ENCODE assay signal across 10 cellular contexts in the genomic region with DNA sequence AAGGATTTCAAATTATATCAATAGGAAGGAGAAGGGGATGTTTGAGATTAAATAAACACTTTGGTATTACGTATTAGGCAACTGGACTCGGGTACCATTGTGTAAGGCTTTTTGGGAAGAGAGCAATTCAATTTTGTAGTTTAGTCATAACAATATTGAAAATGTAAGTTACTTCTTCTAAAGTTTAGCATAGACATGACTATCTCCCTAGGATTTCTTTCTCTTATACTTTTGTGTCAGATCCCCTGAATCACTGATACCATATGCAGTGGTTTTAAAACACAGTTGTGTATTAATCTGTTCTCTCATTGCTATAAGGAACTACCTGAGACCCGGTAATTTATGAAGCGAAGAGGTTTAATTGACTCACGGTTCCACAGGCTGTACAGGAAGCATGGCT.
DNase-seq lines count a peak whose midpoint lies in the region; ATAC-seq and TF ChIP-seq lines count a peak whose summit lies in the region.
"Had no signal": no experiment of that assay in that cellular context is flagged by ENCODE, and none has a peak within 500 bp of the region (broad histone marks: within the 10 kb centered on the region; RNA-seq: fewer than 3 reads in every experiment).

No MANE protein-coding gene starts in this region.

- no peak overlapping the region for H3K18ac ChIP-seq in mesenchymal stem cell (ENCODE audit: low read depth in 1 of 2, low read length in 2 of 2)

- H3K4me2 ChIP-seq in mesenchymal stem cell (ENCODE audit: low read length, poor library complexity, severe bottlenecking): no peak overlapping the region

- H3K27ac Mint-ChIP-seq in activated T-helper 1 cell treated with anti-CD3 and anti-CD28 coated beads, Interleukin-12 subunit alpha, Interleukin-12 subunit beta, Interleukin-2, Interleukin-4 antibody, amounts not matched to agents 30 ng/mL and 10 ng/mL and 1 ng/mL, durations not matched to agents 14 hours and 24 hours and 36 hours: peak overlapping the region; percentile 91

- H4K91ac ChIP-seq in mesenchymal stem cell (ENCODE audit: low read length): no peak overlapping the region

- H3K36me3 ChIP-seq in mesenchymal stem cell (ENCODE audit: control insufficient read depth in 1 of 2, insufficient read depth in 2 of 2, low read depth in 1 of 2, low read length in 2 of 2): no peaks in the 10 kb centered on the region
- no peaks in the 10 kb centered on the region for H3K36me3 ChIP-seq in suprapubic skin

- no peaks in the 10 kb centered on the region for H3K9me3 Mint-ChIP-seq in activated T-cell treated with anti-CD3 and anti-CD28 coated beads, Interleukin-2, amount 50 U/mL, for 4 hours
- H3K9me3 Mint-ChIP-seq in activated T-helper 1 cell treated with anti-CD3 and anti-CD28 coated beads, Interleukin-12 subunit alpha, Interleukin-12 subunit beta, Interleukin-2, Interleukin-4 antibody, amounts not matched to agents 30 ng/mL and 10 ng/mL and 1 ng/mL, durations not matched to agents 14 hours and 24 hours and 36 hours: peaks cover 8% of the 10 kb centered on the region

- no peak for TF ChIP-seq EP300 in suprapubic skin (IDR thresholded peaks at IDR 0.05)

- no peak overlapping the region for H3K27ac ChIP-seq in mesenchymal stem cell (ENCODE audit: low read length, poor library complexity, severe bottlenecking)
- peak overlapping the region; percentile 71 for H3K27ac ChIP-seq in suprapubic skin

- no peak for TF ChIP-seq CTCF in suprapubic skin (IDR thresholded peaks at IDR 0.05)

- no peak overlapping the region for H2BK15ac ChIP-seq in mesenchymal stem cell (ENCODE audit: low read depth, poor library complexity, severe bottlenecking)

- H2AFZ ChIP-seq in mesenchymal stem cell (ENCODE audit: low read depth, low read length): no peak overlapping the region

- no peak overlapping the region for H3K23ac ChIP-seq in mesenchymal stem cell (ENCODE audit: low read length in 2 of 2)

- no peak overlapping the region for H3K4me3 ChIP-seq in mesenchymal stem cell (ENCODE audit: insufficient read depth in 1 of 2, low read depth in 1 of 2, low read length in 2 of 2)
- H3K4me3 ChIP-seq in suprapubic skin: no peak overlapping the region

- H3K36me3 Mint-ChIP-seq in activated T-cell treated with anti-CD3 and anti-CD28 coated beads, Interleukin-2, amount 50 U/mL, for 4 hours (ENCODE audit: insufficient read depth): peaks cover 2% of the 10 kb centered on the region
- H3K36me3 Mint-ChIP-seq in activated T-helper 1 cell treated with anti-CD3 and anti-CD28 coated beads, Interleukin-12 subunit alpha, Interleukin-12 subunit beta, Interleukin-2, Interleukin-4 antibody, amounts not matched to agents 30 ng/mL and 10 ng/mL and 1 ng/mL, durations not matched to agents 14 hours and 24 hours and 36 hours (ENCODE audit: low read depth): peaks cover 4% of the 10 kb centered on the region

- no peak overlapping the region for H2BK5ac ChIP-seq in mesenchymal stem cell (ENCODE audit: low read depth, low read length, poor library complexity, severe bottlenecking)

- H3K9ac ChIP-seq in mesenchymal stem cell (ENCODE audit: low read length): peak overlapping the region; percentile 60

- ATAC-seq in activated T-cell treated with anti-CD3 and anti-CD28 coated beads, Interleukin-2, amount 50 U/mL, for 4 hours: peak; percentile 69 to 71
- ATAC-seq in HG02973 (IDR thresholded peaks at IDR 0.05; ENCODE audit: unreplicated experiment): no peak
- ATAC-seq in GM19351 (IDR thresholded peaks at IDR 0.05; ENCODE audit: unreplicated experiment): no peak

- 96% methylated on average over 3 of the region's 5 CpGs for WGBS in mesenchymal stem cell
- WGBS in suprapubic skin: 78% methylated on average over 5 of the region's 5 CpGs

- intact Hi-C loops in activated T-helper 1 cell treated with anti-CD3 and anti-CD28 coated beads, Interleukin-12 subunit alpha, Interleukin-12 subunit beta, Interleukin-2, Interleukin-4 antibody, amounts not matched to agents 30 ng/mL and 10 ng/mL and 1 ng/mL, durations not matched to agents 14 hours and 24 hours and 36 hours (cut with micrococcal nuclease): loop anchor here (1.0 to 5.0 kb wide), 8 partner anchors 41 to 319 kb away; partner anchors contain the start of gene TMSB4X

- H3K79me1 ChIP-seq in mesenchymal stem cell (replicated peaks; ENCODE audit: low read length, poor library complexity, severe bottlenecking): no peaks in the 10 kb centered on the region

- no peak for TF ChIP-seq POLR2A in suprapubic skin (IDR thresholded peaks at IDR 0.05)

- no peak overlapping the region for H2BK120ac ChIP-seq in mesenchymal stem cell (ENCODE audit: low read depth, low read length)

- H3K4me3 Mint-ChIP-seq in activated T-cell treated with anti-CD3 and anti-CD28 coated beads, Interleukin-2, amount 50 U/mL, for 4 hours: peak overlapping the region; percentile 29
- peak overlapping the region; percentile 53 for H3K4me3 Mint-ChIP-seq in activated T-helper 1 cell treated with anti-CD3 and anti-CD28 coated beads, Interleukin-12 subunit alpha, Interleukin-12 subunit beta, Interleukin-2, Interleukin-4 antibody, amounts not matched to agents 30 ng/mL and 10 ng/mL and 1 ng/mL, durations not matched to agents 14 hours and 24 hours and 36 hours

- no peaks in the 10 kb centered on the region for H3K4me1 ChIP-seq in mesenchymal stem cell (ENCODE audit: control insufficient read depth, insufficient read depth, low read depth, low read length)
- H3K4me1 ChIP-seq in suprapubic skin: peaks cover 16% of the 10 kb centered on the region

- H3K27me3 ChIP-seq in mesenchymal stem cell (ENCODE audit: control insufficient read depth in 1 of 2, insufficient read depth in 1 of 2, low read length in 2 of 2) (peaks cover 0 to 4% of the 10 kb centered on the region in 2 experiments), suprapubic skin (no peaks in the 10 kb centered on the region)

- H3K27me3 Mint-ChIP-seq in activated T-cell treated with anti-CD3 and anti-CD28 coated beads, Interleukin-2, amount 50 U/mL, for 4 hours (ENCODE audit: low read depth): no peaks in the 10 kb centered on the region
- no peaks in the 10 kb centered on the region for H3K27me3 Mint-ChIP-seq in activated T-helper 1 cell treated with anti-CD3 and anti-CD28 coated beads, Interleukin-12 subunit alpha, Interleukin-12 subunit beta, Interleukin-2, Interleukin-4 antibody, amounts not matched to agents 30 ng/mL and 10 ng/mL and 1 ng/mL, durations not matched to agents 14 hours and 24 hours and 36 hours (ENCODE audit: insufficient read depth)

- no peak overlapping the region for H4K8ac ChIP-seq in mesenchymal stem cell (ENCODE audit: low read length)

- H3K14ac ChIP-seq in mesenchymal stem cell (ENCODE audit: low read length in 2 of 2): no peak overlapping the region

- no peak overlapping the region for H2AK5ac ChIP-seq in mesenchymal stem cell (ENCODE audit: low read length, severe bottlenecking)

- H3K9me3 ChIP-seq in mesenchymal stem cell (ENCODE audit: control insufficient read depth, low read length) (peaks cover 4% of the 10 kb centered on the region), suprapubic skin (no peaks in the 10 kb centered on the region)

- no peak for DNase-seq in activated T-cell treated with anti-CD3 and anti-CD28 coated beads, Interleukin-2, amount 50 U/mL, for 4 hours
- no peak for DNase-seq in activated T-cell treated with anti-CD3 and anti-CD28 coated beads, Interleukin-2, amount 50 U/mL, for 48 hours
- DNase-seq in activated T-helper 1 cell treated with anti-CD3 and anti-CD28 coated beads, Interleukin-12 subunit alpha, Interleukin-12 subunit beta, Interleukin-2, Interleukin-4 antibody, amounts not matched to agents 30 ng/mL and 10 ng/mL and 1 ng/mL, durations not matched to agents 14 hours and 24 hours and 36 hours (ENCODE audit: low spot score): no peak
- DNase-seq in mesenchymal stem cell (no peak), suprapubic skin (ENCODE audit: low spot score in 2 of 2) (no peak), NCI-H2029 (lab: John Stamatoyannopoulos, UW) (no peak)
- DNase-seq: Karpas-422, NCI-H2171 treated with DMSO at 0.1 percent for 48 hours had no signal

- no peak overlapping the region for H2BK12ac ChIP-seq in mesenchymal stem cell (ENCODE audit: low read length in 2 of 2)

- no peak overlapping the region for H3K4ac ChIP-seq in mesenchymal stem cell (ENCODE audit: low read depth in 1 of 2, low read length in 2 of 2)

- H3K4me1 Mint-ChIP-seq in activated T-cell treated with anti-CD3 and anti-CD28 coated beads, Interleukin-2, amount 50 U/mL, for 4 hours (ENCODE audit: low read depth): peaks cover 18% of the 10 kb centered on the region
- H3K4me1 Mint-ChIP-seq in activated T-helper 1 cell treated with anti-CD3 and anti-CD28 coated beads, Interleukin-12 subunit alpha, Interleukin-12 subunit beta, Interleukin-2, Interleukin-4 antibody, amounts not matched to agents 30 ng/mL and 10 ng/mL and 1 ng/mL, durations not matched to agents 14 hours and 24 hours and 36 hours (ENCODE audit: low read depth): peaks cover 29% of the 10 kb centered on the region

Comparison
In these comparisons a context has a peak if more than half of its experiments do, and no peak if none do; other contexts are left out.
1. ATAC-seq: peak in activated T-cell treated with anti-CD3 and anti-CD28 coated beads, Interleukin-2, amount 50 U/mL, for 4 hours (2 of 2); none in HG02973 (single experiment) and GM19351 (single experiment).